ENCODE assay signal across 11 cellular contexts in the genomic region with DNA sequence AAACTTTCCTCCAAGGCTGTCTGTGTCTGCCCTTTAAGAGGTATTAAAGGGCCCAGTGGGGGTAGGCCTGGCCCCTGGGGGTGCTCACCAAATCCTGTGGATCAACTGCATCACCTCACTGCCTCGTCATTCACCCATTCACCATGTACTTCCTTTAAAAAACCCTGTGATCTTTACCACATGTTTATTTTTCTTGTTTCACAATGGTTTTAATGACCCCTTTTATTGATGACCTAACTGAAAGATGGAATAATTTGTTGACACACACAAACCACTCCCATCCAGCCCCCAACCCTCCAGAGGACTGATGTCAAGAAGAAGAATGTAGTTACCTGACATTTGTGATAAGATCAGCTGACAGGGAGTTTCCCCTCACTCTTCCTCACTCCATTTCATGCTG. TPM values are rescaled to one million over a fixed set of nuclear protein-coding genes. Genes with fewer than 3 reads are reported as not detected.
A peak's percentile ranks its signal among the peaks of the same experiment; 100 is the strongest.
DNase-seq lines count a peak whose midpoint lies in the region; ATAC-seq and TF ChIP-seq lines count a peak whose summit lies in the region.
"Had no signal": no experiment of that assay in that cellular context is flagged by ENCODE, and none has a peak within 500 bp of the region (broad histone marks: within the 10 kb centered on the region; RNA-seq: fewer than 3 reads in every experiment).

No MANE protein-coding gene starts in this region.

- H3K4me3 ChIP-seq in astrocyte of the spinal cord (ENCODE audit: low read depth, low read length): no peak overlapping the region
- H3K4me3 ChIP-seq in smooth muscle cell: no peak overlapping the region
- H3K4me3 ChIP-seq in endodermal cell (ENCODE audit: low read length): no peak overlapping the region

- peaks cover 14% of the 10 kb centered on the region for H3K4me1 ChIP-seq in smooth muscle cell (ENCODE audit: low read depth)
- H3K4me1 ChIP-seq in endodermal cell (ENCODE audit: control insufficient read depth, insufficient read depth, low read length): no peaks in the 10 kb centered on the region

- CTCF ChIA-PET in activated CD8-positive, alpha-beta memory T cell treated with anti-CD3 and anti-CD28 coated beads, Interleukin-2, amount 10 ng/mL, durations not matched to agents 7 days and 5 days (lab: Charles Lee): interaction anchor here (0.6 to 1.5 kb wide), 3 partner anchors 10 to 976 kb away, joined by 3 to 12 read pairs (median 3); no protein-coding TSS in a partner anchor

- H3K36me3 ChIP-seq in smooth muscle cell (ENCODE audit: low read depth) (no peaks in the 10 kb centered on the region), endodermal cell (ENCODE audit: control insufficient read depth, insufficient read depth, low read length) (no peaks in the 10 kb centered on the region)

- no peaks in the 10 kb centered on the region for H3K27me3 ChIP-seq in smooth muscle cell (ENCODE audit: low read depth)
- no peaks in the 10 kb centered on the region for H3K27me3 ChIP-seq in endodermal cell (ENCODE audit: control insufficient read depth, insufficient read depth, low read length, poor library complexity, severe bottlenecking)

- in situ Hi-C loops in astrocyte of the spinal cord (cut with HindIII; ENCODE audit: low sequenced_read_pairs): no loop called here

- DNase-seq in activated CD8-positive, alpha-beta memory T cell treated with anti-CD3 and anti-CD28 coated beads, Interleukin-2, amount 10 ng/mL, durations not matched to agents 7 days and 5 days: peak; percentile 48
- DNase-seq in activated CD8-positive, alpha-beta memory T cell treated with anti-CD3 and anti-CD28 coated beads, Interleukin-2, amount 50 U/mL, for 48 hours: no peak
- DNase-seq in astrocyte of the spinal cord (ENCODE audit: low read depth, low spot score) (peak; percentile 48), smooth muscle cell (lab: John Stamatoyannopoulos, UW; ENCODE audit: unreplicated experiment) (no peak), cortex of kidney (lab: John Stamatoyannopoulos, UW) (no peak), iPS-NIHi7 (ENCODE audit: extremely low spot score) (no peak), endodermal cell (no peak)
- DNase-seq: AML-193 had no signal

- no peaks in the 10 kb centered on the region for H3F3A ChIP-seq in smooth muscle cell (ENCODE audit: low read depth)

- peak overlapping the region; percentile 70 for H3K4me2 ChIP-seq in smooth muscle cell

- peak overlapping the region; percentile 48 for H3K27ac Mint-ChIP-seq in activated CD8-positive, alpha-beta memory T cell treated with anti-CD3 and anti-CD28 coated beads, Interleukin-2, amount 10 ng/mL, durations not matched to agents 7 days and 5 days
- H3K27ac Mint-ChIP-seq in endodermal cell: no peak overlapping the region

- no peaks in the 10 kb centered on the region for H3K9me3 Mint-ChIP-seq in activated CD8-positive, alpha-beta memory T cell treated with anti-CD3 and anti-CD28 coated beads, Interleukin-2, amount 10 ng/mL, durations not matched to agents 7 days and 5 days (ENCODE audit: low read depth)
- H3K9me3 Mint-ChIP-seq in endodermal cell: peaks cover 3% of the 10 kb centered on the region

- peak overlapping the region; percentile 25 for H3K27ac ChIP-seq in smooth muscle cell (ENCODE audit: low read depth)
- H3K27ac ChIP-seq in endodermal cell (ENCODE audit: low read depth, low read length): no peak overlapping the region

- no peak overlapping the region for H3K9ac ChIP-seq in smooth muscle cell (ENCODE audit: low read depth)
- H3K9ac ChIP-seq in endodermal cell (ENCODE audit: extremely low read depth, low read length, poor library complexity, severe bottlenecking): no peak overlapping the region

- H3K9me3 ChIP-seq in smooth muscle cell (replicated peaks; ENCODE audit: low read depth) (no peaks in the 10 kb centered on the region), endodermal cell (ENCODE audit: control insufficient read depth, low read length) (peaks cover under 1% of the 10 kb centered on the region)

- WGBS in smooth muscle cell (ENCODE audit: low lambda C conversion rate): 22% methylated on average over 1 of the region's 1 CpG
- WGBS in endodermal cell (ENCODE audit: insufficient coverage in 1 of 2, insufficient read length in 1 of 2), 2 experiments: 82% methylated on average over 1 of the region's 1 CpG; no CpG with 5 or more reads in 1 of the 2 experiments

- peak overlapping the region; percentile 43 for H3K4me3 Mint-ChIP-seq in activated CD8-positive, alpha-beta memory T cell treated with anti-CD3 and anti-CD28 coated beads, Interleukin-2, amount 10 ng/mL, durations not matched to agents 7 days and 5 days
- no peak overlapping the region for H3K4me3 Mint-ChIP-seq in endodermal cell

- H3K79me2 ChIP-seq in smooth muscle cell (ENCODE audit: low read depth): no peaks in the 10 kb centered on the region

- no peaks in the 10 kb centered on the region for H4K20me1 ChIP-seq in smooth muscle cell (ENCODE audit: low read depth)

- no peak overlapping the region for H2AFZ ChIP-seq in smooth muscle cell (ENCODE audit: low read depth)

- peaks cover 3% of the 10 kb centered on the region for H3K27me3 Mint-ChIP-seq in activated CD8-positive, alpha-beta memory T cell treated with anti-CD3 and anti-CD28 coated beads, Interleukin-2, amount 10 ng/mL, durations not matched to agents 7 days and 5 days
- H3K27me3 Mint-ChIP-seq in endodermal cell (ENCODE audit: insufficient read depth): no peaks in the 10 kb centered on the region

- peak; percentile 68 for ATAC-seq in activated CD8-positive, alpha-beta memory T cell treated with anti-CD3 and anti-CD28 coated beads, Interleukin-2, amount 10 ng/mL, durations not matched to agents 7 days and 5 days
- peak; percentile 37 for ATAC-seq in HG03571 (IDR thresholded peaks at IDR 0.05; ENCODE audit: unreplicated experiment)
- ATAC-seq: Panc1 had no signal

- no peaks in the 10 kb centered on the region for H3K36me3 Mint-ChIP-seq in activated CD8-positive, alpha-beta memory T cell treated with anti-CD3 and anti-CD28 coated beads, Interleukin-2, amount 10 ng/mL, durations not matched to agents 7 days and 5 days
- H3K36me3 Mint-ChIP-seq in endodermal cell (ENCODE audit: low read depth): no peaks in the 10 kb centered on the region

- TF ChIP-seq CTCF in astrocyte of the spinal cord (IDR thresholded peaks at IDR 0.05; ENCODE audit: low read depth, low read length): no peak
- no peak for TF ChIP-seq CTCF in smooth muscle cell (IDR thresholded peaks at IDR 0.05; ENCODE audit: borderline replicate concordance, insufficient read depth, poor library complexity, severe bottlenecking)
- TF ChIP-seq CTCF in endodermal cell (conservative IDR thresholded peaks at IDR 0.05): no peak

- peaks cover 16% of the 10 kb centered on the region for H3K4me1 Mint-ChIP-seq in activated CD8-positive, alpha-beta memory T cell treated with anti-CD3 and anti-CD28 coated beads, Interleukin-2, amount 10 ng/mL, durations not matched to agents 7 days and 5 days
- H3K4me1 Mint-ChIP-seq in endodermal cell: peaks cover 3% of the 10 kb centered on the region

RNA-seq across cellular contexts. Expression of a gene that starts 40.8 kb away (rescaled TPM):
- total RNA-seq in activated CD8-positive, alpha-beta memory T cell treated with anti-CD3 and anti-CD28 coated beads, Interleukin-2, amount 10 ng/mL, durations not matched to agents 7 days and 5 days: under 1 TPM in 1 of 2 experiments, not detected in 1; 0.19 TPM
- total RNA-seq in smooth muscle cell (0.22 and 0.36 TPM in 2 replicates), endodermal cell (under 1 TPM; 0.49 to 0.81 TPM)
- polyA plus RNA-seq in smooth muscle cell: 0.96 and 1.0 TPM in 2 replicates
- polyA plus RNA-seq in endodermal cell (2013, experiment 1 of 2): 0.36 TPM
- 0.50 TPM for polyA plus RNA-seq in endodermal cell (2013, experiment 2 of 2)
- total RNA-seq: epithelial cell of proximal tubule had no signal

Comparison
In these comparisons a context has a peak if more than half of its experiments do, and no peak if none do; other contexts are left out.
1. DNase-seq: peak in activated CD8-positive, alpha-beta memory T cell treated with anti-CD3 and anti-CD28 coated beads, Interleukin-2, amount 10 ng/mL, durations not matched to agents 7 days and 5 days (single experiment) and astrocyte of the spinal cord (single experiment); none in activated CD8-positive, alpha-beta memory T cell treated with anti-CD3 and anti-CD28 coated beads, Interleukin-2, amount 50 U/mL, for 48 hours (single experiment), smooth muscle cell (single experiment), cortex of kidney (single experiment), iPS-NIHi7 (single experiment) and endodermal cell (single experiment).